In genomic region chr1:117664314-117664713, GRCh38 we compare ENCODE assay signal across 8 cellular contexts. TPM values are rescaled to one million over a fixed set of nuclear protein-coding genes. Genes with fewer than 3 reads are reported as not detected.
DNase-seq lines count a peak whose midpoint lies in the region; ATAC-seq lines count a peak whose summit lies in the region.

No MANE protein-coding gene starts in this region.

- peaks cover 0 to 18% (median 0%) of the 10 kb centered on the region in 3 donors for H3K36me3 Mint-ChIP-seq in CD8-positive, alpha-beta memory T cell

- H3K36me3 ChIP-seq in CD8-positive, alpha-beta memory T cell (ENCODE audit: insufficient read depth, low read length): no peaks in the 10 kb centered on the region

- peak overlapping the region; percentile 12 to 75 (median 59) for H3K4me3 Mint-ChIP-seq in CD8-positive, alpha-beta memory T cell
- H3K4me3 Mint-ChIP-seq in stimulated activated naive CD8-positive, alpha-beta T cell treated with anti-CD3 and anti-CD28 coated beads, Interleukin-15, amount 100 ng/mL, for 72 hours: peak overlapping the region; percentile 30 to 61

- CTCF ChIA-PET in CD8-positive, alpha-beta memory T cell (lab: Charles Lee): interaction anchor here (1.3 to 5.0 kb wide), 3 partner anchors 9 to 57 kb away, joined by 4 to 21 read pairs (median 18); partner anchors contain the start of gene TENT5C

- DNase-seq in CD8-positive, alpha-beta memory T cell: peak in 4 of 5 donors; percentile 43 to 90 (median 84)
- peak; percentile 34 for DNase-seq in activated T-helper 9 cell treated with anti-CD3 and anti-CD28 coated beads, Interleukin-2, amount 50 U/mL, for 16 hours (ENCODE audit: low read depth)
- DNase-seq in stimulated activated naive CD8-positive, alpha-beta T cell treated with anti-CD3 and anti-CD28 coated beads, Interleukin-15, amount 100 ng/mL, for 72 hours: peak; percentile 65 to 78
- no peak for DNase-seq in dermis blood vessel endothelial cell
- DNase-seq in left ventricle myocardium superior: no peak
- no peak for DNase-seq in superior temporal gyrus (ENCODE audit: extremely low spot score)

- POLR2A ChIA-PET in CD8-positive, alpha-beta memory T cell (lab: Charles Lee): interaction anchor here (0.7 to 3.4 kb wide), 6 partner anchors 9 to 58 kb away, joined by 3 to 19 read pairs (median 6); partner anchors contain the start of gene TENT5C

- H3K27ac ChIP-seq in CD8-positive, alpha-beta memory T cell (ENCODE audit: low read depth, low read length): peak overlapping the region; percentile 62

- H3K4me1 Mint-ChIP-seq in CD8-positive, alpha-beta memory T cell: peaks cover 75 to 88% (median 83%) of the 10 kb centered on the region in 3 donors
- H3K4me1 Mint-ChIP-seq in stimulated activated naive CD8-positive, alpha-beta T cell treated with anti-CD3 and anti-CD28 coated beads, Interleukin-15, amount 100 ng/mL, for 72 hours: peaks cover 78% of the 10 kb centered on the region

- H3K4me3 ChIP-seq in CD8-positive, alpha-beta memory T cell (ENCODE audit: low read length): no peak overlapping the region

- H3K9me3 ChIP-seq in CD8-positive, alpha-beta memory T cell (ENCODE audit: low read length): no peaks in the 10 kb centered on the region

- peaks cover 5 to 15% (median 9%) of the 10 kb centered on the region in 5 donors for H3K9me3 Mint-ChIP-seq in CD8-positive, alpha-beta memory T cell
- H3K9me3 Mint-ChIP-seq in stimulated activated naive CD8-positive, alpha-beta T cell treated with anti-CD3 and anti-CD28 coated beads, Interleukin-15, amount 100 ng/mL, for 72 hours: peaks cover 10 to 13% of the 10 kb centered on the region in 2 donors

- H3K4me1 ChIP-seq in CD8-positive, alpha-beta memory T cell (ENCODE audit: insufficient read depth, low read length): peaks cover 62% of the 10 kb centered on the region

- H3K27ac Mint-ChIP-seq in CD8-positive, alpha-beta memory T cell: peak overlapping the region; percentile 91 to 99 (median 98)
- peak overlapping the region; percentile 16 to 91 for H3K27ac Mint-ChIP-seq in stimulated activated naive CD8-positive, alpha-beta T cell treated with anti-CD3 and anti-CD28 coated beads, Interleukin-15, amount 100 ng/mL, for 72 hours

- intact Hi-C loops in left ventricle myocardium superior (cut with micrococcal nuclease): loop anchor here (10.0 kb wide), 1 partner anchor 90 kb away; no protein-coding TSS in a partner anchor

- no peaks in the 10 kb centered on the region for H3K27me3 ChIP-seq in CD8-positive, alpha-beta memory T cell (ENCODE audit: insufficient read depth, low read length, poor library complexity, severe bottlenecking)

- ATAC-seq in GM21423 (IDR thresholded peaks at IDR 0.05; ENCODE audit: unreplicated experiment): peak; percentile 96
- ATAC-seq in HG03575 (IDR thresholded peaks at IDR 0.05; ENCODE audit: extremely low read depth, insufficient number of reproducible peaks, low FRiP score, unreplicated experiment): peak; percentile 98
- peak; percentile 91 for ATAC-seq in stimulated activated naive CD8-positive, alpha-beta T cell treated with anti-CD3 and anti-CD28 coated beads, Interleukin-15, amount 100 ng/mL, for 72 hours
- ATAC-seq in left ventricle myocardium superior: no peak

- peaks cover 0 to 2% of the 10 kb centered on the region in 2 donors for H3K27me3 Mint-ChIP-seq in CD8-positive, alpha-beta memory T cell
- peaks cover 24% of the 10 kb centered on the region for H3K27me3 Mint-ChIP-seq in stimulated activated naive CD8-positive, alpha-beta T cell treated with anti-CD3 and anti-CD28 coated beads, Interleukin-15, amount 100 ng/mL, for 72 hours

RNA-seq across cellular contexts. Expression of gene TENT5C, which starts 58.5 kb away (rescaled TPM):
- total RNA-seq in CD8-positive, alpha-beta memory T cell: 1 to 10 TPM; 3.7 to 4.1 TPM
- polyA plus RNA-seq in CD8-positive, alpha-beta memory T cell: 12.6 TPM
- total RNA-seq in dermis blood vessel endothelial cell (0.51 and 0.98 TPM in 2 replicates), left ventricle myocardium superior (16.7 TPM)

Comparison
In these comparisons a context has a peak if more than half of its experiments do, and no peak if none do; other contexts are left out.
1. DNase-seq: peak in CD8-positive, alpha-beta memory T cell (4 of 5), activated T-helper 9 cell treated with anti-CD3 and anti-CD28 coated beads, Interleukin-2, amount 50 U/mL, for 16 hours (single experiment) and stimulated activated naive CD8-positive, alpha-beta T cell treated with anti-CD3 and anti-CD28 coated beads, Interleukin-15, amount 100 ng/mL, for 72 hours (2 of 2); none in dermis blood vessel endothelial cell (single experiment), left ventricle myocardium superior (single experiment) and superior temporal gyrus (single experiment).